ENCODE assay signal across 8 cellular contexts in genomic region chr11:6259638-6260019, GRCh38. TPM values are rescaled to one million over a fixed set of nuclear protein-coding genes. Genes with fewer than 3 reads are reported as not detected.
DNase-seq lines count a peak whose midpoint lies in the region; ATAC-seq, FAIRE-seq and TF ChIP-seq lines count a peak whose summit lies in the region.

CCKBR (plus strand) TSS chr11:6259838; CDS start chr11:6259929, 91 bp downstream.

- CTCF ChIA-PET in IMR-90 (lab: Yijun Ruan, JAX), result interaction anchor here (1.1 kb wide), 1 partner anchor 8 kb away, joined by 5 read pairs; no protein-coding TSS in a partner anchor
- CTCF ChIA-PET in activated CD4-positive, alpha-beta T cell treated with anti-CD3 and anti-CD28 coated beads, Interleukin-2, amount 10 ng/mL, durations not matched to agents 7 days and 5 days (lab: Charles Lee), result interaction anchor here (1.3 to 3.5 kb wide), 3 partner anchors 21 to 94 kb away, joined by 3 to 13 read pairs (median 4); partner anchors contain the start of gene CNGA4

- H2AFZ ChIP-seq in IMR-90 (replicated peaks; ENCODE audit: low read length, poor library complexity), result peak within 1 kb of the TSS; percentile 76

- H3K27ac Mint-ChIP-seq in activated CD4-positive, alpha-beta T cell treated with anti-CD3 and anti-CD28 coated beads, Interleukin-2, amount 10 ng/mL, durations not matched to agents 7 days and 5 days, result no peak within 1 kb of the TSS

- no peak within 1 kb of the TSS for H2BK20ac ChIP-seq in IMR-90 (ENCODE audit: low read depth, low read length)

- H3K18ac ChIP-seq in IMR-90 (ENCODE audit: low read depth, low read length), result no peak within 1 kb of the TSS

- H3K27ac ChIP-seq in IMR-90 (ENCODE audit: insufficient read depth, low read length), result no peak within 1 kb of the TSS
- H3K27ac ChIP-seq in pancreas, result peak within 1 kb of the TSS in 1 of 4 donors; percentile 5

- H3K9me3 ChIP-seq in IMR-90 (ENCODE audit: control insufficient read depth, insufficient read depth, low read length) (no peaks in the 10 kb centered on the region; the same call in 1 of the 2 replicates), pancreas (no peaks in the 10 kb centered on the region)

- H3K56ac ChIP-seq in IMR-90 (ENCODE audit: extremely low read depth, insufficient read depth, low read length), result no peak within 1 kb of the TSS

- no peak within 1 kb of the TSS for H4K5ac ChIP-seq in IMR-90 (ENCODE audit: low read depth, low read length)

- H2BK5ac ChIP-seq in IMR-90 (ENCODE audit: low read depth, low read length, poor library complexity, severe bottlenecking), result no peak within 1 kb of the TSS

- intact Hi-C loops in IMR-90 (cut with micrococcal nuclease), result no loop called here
- intact Hi-C loops in pancreas (cut with DNase I), result no loop called here

- DNase-seq in IMR-90 (no peak), fibroblast of the aortic adventitia (ENCODE audit: low read depth) (no peak), pancreas (peak; percentile 68 to 88 (median 77)), SK-N-DZ (ENCODE audit: low spot score) (no peak), RCC 7860 (ENCODE audit: low spot score) (no peak), SKM-1 treated with dmso at 0.1 percent for 144 hours (lab: John Stamatoyannopoulos, UW; ENCODE audit: unreplicated experiment) (no peak)
- DNase-seq in activated CD4-positive, alpha-beta T cell treated with anti-CD3 and anti-CD28 coated beads, Interleukin-2, amount 10 ng/mL, durations not matched to agents 7 days and 5 days, result no peak

- H3K23ac ChIP-seq in IMR-90 (ENCODE audit: low read depth, low read length), result 0 out of 2 replicates have a peak within 1 kb of the TSS, but pooled peaks have one; percentile 27

- H3K4me3 Mint-ChIP-seq in activated CD4-positive, alpha-beta T cell treated with anti-CD3 and anti-CD28 coated beads, Interleukin-2, amount 10 ng/mL, durations not matched to agents 7 days and 5 days, result peak within 1 kb of the TSS; percentile 46

- WGBS in IMR-90 (ENCODE audit: extremely low coverage in 2 of 2, insufficient read length in 1 of 2), 2 experiments, result 0% methylated on average over 4 of the region's 35 CpGs; no CpG with 5 or more reads in 1 of the 2 experiments
- 1% methylated on average over 20 to 35 of the region's 35 CpGs for WGBS in pancreas, 2 donors

- H3K9me3 Mint-ChIP-seq in activated CD4-positive, alpha-beta T cell treated with anti-CD3 and anti-CD28 coated beads, Interleukin-2, amount 10 ng/mL, durations not matched to agents 7 days and 5 days, result no peaks in the 10 kb centered on the region

- no peak within 1 kb of the TSS for H3K9ac ChIP-seq in IMR-90 (ENCODE audit: low read depth, low read length)

- dilution Hi-C loops in IMR-90 (cut with HindIII; ENCODE audit: low sequenced_read_pairs, unreplicated experiment), result no loop called here

- in situ Hi-C loops in IMR-90 (cut with MboI; ENCODE audit: low sequenced_read_pairs), result no loop called here

- H3K36me3 Mint-ChIP-seq in activated CD4-positive, alpha-beta T cell treated with anti-CD3 and anti-CD28 coated beads, Interleukin-2, amount 10 ng/mL, durations not matched to agents 7 days and 5 days (ENCODE audit: low read depth), result no peaks in the 10 kb centered on the region

- no peaks in the 10 kb centered on the region for H3K79me1 ChIP-seq in IMR-90 (ENCODE audit: low read depth in 1 of 2, low read length in 2 of 2)

- FAIRE-seq in pancreas (lab: Jason Lieb, UNC), result no peak
- no peak for FAIRE-seq in RCC 7860 (lab: Jason Lieb, UNC)

- no peak within 1 kb of the TSS for H3K4ac ChIP-seq in IMR-90 (ENCODE audit: low read depth, low read length)

- no peak within 1 kb of the TSS for H2AK5ac ChIP-seq in IMR-90 (ENCODE audit: low read depth, low read length)

- H3K4me1 Mint-ChIP-seq in activated CD4-positive, alpha-beta T cell treated with anti-CD3 and anti-CD28 coated beads, Interleukin-2, amount 10 ng/mL, durations not matched to agents 7 days and 5 days, result peaks cover 5% of the 10 kb centered on the region

- no peak within 1 kb of the TSS for H2BK120ac ChIP-seq in IMR-90 (ENCODE audit: low read depth, low read length)

- no peaks in the 10 kb centered on the region for H4K20me1 ChIP-seq in IMR-90 (ENCODE audit: insufficient read depth, low read length)

- ATAC-seq in IMR-90 (ENCODE audit: low read depth) (no peak; the same call in 1 of the 2 replicates), pancreas (peak; percentile 86 to 90 (median 88)), GM18519 (IDR thresholded peaks at IDR 0.05; ENCODE audit: low FRiP score, unreplicated experiment) (no peak)

- no TSS peak for BruUV-seq in IMR-90 (replicated peaks; lab: Mats Ljungman, UMichigan)

- H2BK15ac ChIP-seq in IMR-90 (ENCODE audit: low read depth, low read length), result no peak within 1 kb of the TSS

- H4K91ac ChIP-seq in IMR-90 (ENCODE audit: insufficient read depth, low read depth, low read length), result no peak within 1 kb of the TSS

- no peak within 1 kb of the TSS for H3K14ac ChIP-seq in IMR-90 (replicated peaks; ENCODE audit: low read depth, low read length)

- no peak for TF ChIP-seq RAD21 in IMR-90 (IDR thresholded peaks at IDR 0.05; ENCODE audit: low read length)

- POLR2A ChIA-PET in IMR-90 (lab: Charles Lee; ENCODE audit: unreplicated experiment), result no interaction called here
- POLR2A ChIA-PET in activated CD4-positive, alpha-beta T cell treated with anti-CD3 and anti-CD28 coated beads, Interleukin-2, amount 10 ng/mL, durations not matched to agents 7 days and 5 days (lab: Charles Lee), result no interaction called here

- H4K8ac ChIP-seq in IMR-90 (ENCODE audit: low read depth in 2 of 2, low read length in 2 of 2), result no peak within 1 kb of the TSS

- peaks cover 11% of the 10 kb centered on the region for H3K27me3 Mint-ChIP-seq in activated CD4-positive, alpha-beta T cell treated with anti-CD3 and anti-CD28 coated beads, Interleukin-2, amount 10 ng/mL, durations not matched to agents 7 days and 5 days

- TF ChIP-seq POLR2A in IMR-90 (IDR thresholded peaks at IDR 0.05; ENCODE audit: low read depth, low read length), result no peak

- H3K27me3 ChIP-seq in IMR-90 (ENCODE audit: control insufficient read depth, insufficient read depth, low read length) (peaks cover 59% of the 10 kb centered on the region), pancreas (no peaks in the 10 kb centered on the region)

- TF ChIP-seq CTCF in IMR-90 (conservative IDR thresholded peaks at IDR 0.05; ENCODE audit: low read depth, low read length), result no peak
- TF ChIP-seq CTCF in fibroblast of the aortic adventitia (IDR thresholded peaks at IDR 0.05; ENCODE audit: insufficient read depth, low read length), result no peak
- TF ChIP-seq CTCF in pancreas (IDR thresholded peaks at IDR 0.05), result no peak

- H3K4me3 ChIP-seq in IMR-90 (ENCODE audit: insufficient read depth, low read depth, low read length) (no peak within 1 kb of the TSS), fibroblast of the aortic adventitia (ENCODE audit: low read depth, low read length) (peak within 1 kb of the TSS; percentile 35), pancreas (peak within 1 kb of the TSS; percentile 40 to 63 (median 49))

- H3K4me2 ChIP-seq in IMR-90 (ENCODE audit: low read depth, low read length), result peak within 1 kb of the TSS; percentile 69

- no peaks in the 10 kb centered on the region; the same call in 1 of the 2 replicates for H3K9me1 ChIP-seq in IMR-90 (ENCODE audit: insufficient read depth, low read length)

- peak within 1 kb of the TSS; percentile 59 for H2AK9ac ChIP-seq in IMR-90 (replicated peaks; ENCODE audit: low read depth, low read length, poor library complexity)

- no peaks in the 10 kb centered on the region for H3K36me3 ChIP-seq in IMR-90 (ENCODE audit: control insufficient read depth, insufficient read depth, low read length)
- no peaks in the 10 kb centered on the region for H3K36me3 ChIP-seq in pancreas

- no peaks in the 10 kb centered on the region; the same call in 1 of the 2 replicates for H3K4me1 ChIP-seq in IMR-90 (ENCODE audit: control insufficient read depth, insufficient read depth, low read length)
- peaks cover 0 to 5% (median 1%) of the 10 kb centered on the region in 3 donors for H3K4me1 ChIP-seq in pancreas

TF ChIP-seq in IMR-90, 13 proteins besides CTCF, POLR2A, EP300 and RAD21:
- TF ChIP-seq NFE2L2 (IDR thresholded peaks at IDR 0.05; ENCODE audit: low read depth, low read length), result no peak
- TF ChIP-seq RFX5 (IDR thresholded peaks at IDR 0.05; ENCODE audit: low read depth, low read length), result no peak

RNA-seq across cellular contexts. Expression of gene CCKBR, which starts in this region (rescaled TPM):
- total RNA-seq in IMR-90 (2012; rRNA removed), result not detected in 2 replicates
- not detected in 2 replicates for polyA plus RNA-seq in IMR-90 (2012; rRNA removed)
- polyA plus RNA-seq in IMR-90 (2012; cell fraction: cytosol; rRNA removed), result not detected in 2 replicates
- not detected in 2 replicates for polyA plus RNA-seq in IMR-90 (2012; cell fraction: nucleus; rRNA removed; ENCODE audit: low replicate concordance)
- total RNA-seq in activated CD4-positive, alpha-beta T cell treated with anti-CD3 and anti-CD28 coated beads, Interleukin-2, amount 10 ng/mL, durations not matched to agents 7 days and 5 days, result not detected
- total RNA-seq in fibroblast of the aortic adventitia (ENCODE audit: low replicate concordance), result not detected in 2 replicates
- total RNA-seq in pancreas, result 10 to 100 TPM in 2 of 6 donors, 1 to 10 TPM in 4; 1.3 to 19.7 (median 3.1) TPM
- polyA plus RNA-seq in pancreas, result 1 to 10 TPM; 2.5 to 7.7 TPM
- polyA plus RNA-seq in SK-N-DZ (2014; cell fraction: cytosol; rRNA removed), result not detected in 2 replicates
- not detected in 2 replicates for polyA plus RNA-seq in SK-N-DZ (2014; cell fraction: nucleus; rRNA removed)

Comparison
In these comparisons a context has a peak if more than half of its experiments do, and no peak if none do; other contexts are left out.
1. ATAC-seq: peak in pancreas (4 of 4); none in IMR-90 (single experiment) and GM18519 (single experiment).
2. DNase-seq: peak in pancreas (6 of 6); none in IMR-90 (single experiment), activated CD4-positive, alpha-beta T cell treated with anti-CD3 and anti-CD28 coated beads, Interleukin-2, amount 10 ng/mL, durations not matched to agents 7 days and 5 days (single experiment), fibroblast of the aortic adventitia (single experiment), SK-N-DZ (single experiment), RCC 7860 (single experiment) and SKM-1 treated with dmso at 0.1 percent for 144 hours (single experiment).